23 cellular contexts compared by ENCODE assay signal in the genomic region with DNA sequence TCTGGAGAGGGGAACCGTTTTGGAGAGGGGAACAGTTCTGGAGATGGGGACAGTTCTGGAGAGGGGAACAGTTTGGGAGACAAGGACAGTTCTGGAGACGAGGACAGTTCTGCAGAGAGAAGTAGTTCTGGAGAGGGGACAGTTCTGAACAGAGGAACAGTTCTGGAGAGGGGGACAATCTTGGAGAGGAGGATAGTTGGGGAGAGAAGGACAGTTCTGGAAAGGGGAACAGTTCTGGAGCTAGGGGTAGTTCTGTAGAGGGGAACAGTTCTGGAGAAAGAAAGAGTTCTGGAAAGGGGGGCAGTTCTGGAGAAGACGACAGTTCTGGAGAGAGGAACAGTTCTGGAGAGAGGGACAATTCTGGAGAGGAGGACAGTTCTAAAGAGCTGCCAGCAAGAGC.
"Had no signal": no experiment of that assay in that cellular context is flagged by ENCODE, and none has a peak within 500 bp of the region (broad histone marks: within the 10 kb centered on the region; RNA-seq: fewer than 3 reads in every experiment).

No MANE protein-coding gene starts in this region.

- DNase-seq: stimulated activated CD4-positive, alpha-beta T cell treated with anti-CD3 and anti-CD28 coated beads, Interleukin-2, amount 100 ng/mL, for 48 hours; stimulated activated CD4-positive, alpha-beta T cell treated with anti-CD3 and anti-CD28 coated beads, Interleukin-4, amount 100 ng/mL, for 1 hour; stimulated activated CD4-positive, alpha-beta T cell treated with anti-CD3 and anti-CD28 coated beads, Interleukin-4, amount 100 ng/mL, for 24 hours; stimulated activated CD4-positive, alpha-beta T cell treated with anti-CD3 and anti-CD28 coated beads, Interleukin-4, amount 100 ng/mL, for 4 hours; stimulated activated CD8-positive, alpha-beta memory T cell treated with anti-CD3 and anti-CD28 coated beads, Interleukin-4, amount 100 ng/mL, for 48 hours; stimulated activated naive B cell treated with anti-CD40 and anti-IgM and Interleukin-4, amounts not matched to agents 10 μg/mL and 1 μg/mL and 100 μg/mL, for 72 hours; stimulated activated naive CD4-positive, alpha-beta T cell; stimulated activated naive CD4-positive, alpha-beta T cell treated with Interleukin-2 at 50 U/mL for 16 hours; stimulated activated naive CD8-positive, alpha-beta T cell treated with anti-CD3 and anti-CD28 coated beads, Interleukin-15, amount 100 ng/mL, for 72 hours; stimulated activated naive CD8-positive, alpha-beta T cell treated with anti-CD3 and anti-CD28 coated beads, Interleukin-15, Interleukin-2, amounts not matched to agents 100 U/mL and 50 U/mL, for 24 hours; stomach; substantia nigra; testis; thyroid gland; tibial artery; transverse colon; trophoblast cell; upper lobe of left lung; upper lobe of right lung; uterus had no signal

- ATAC-seq: stimulated activated effector memory CD8-positive, alpha-beta T cell treated with anti-CD3 and anti-CD28 coated beads, Interleukin-12 subunit alpha, Interleukin-12 subunit beta, amount 100 ng/mL, for 72 hours; stimulated activated naive B cell treated with anti-CD40 and anti-IgM and Interleukin-4, amounts not matched to agents 10 μg/mL and 1 μg/mL and 100 μg/mL, for 72 hours; stimulated activated naive CD8-positive, alpha-beta T cell treated with anti-CD3 and anti-CD28 coated beads, Interleukin-15, amount 100 ng/mL, for 72 hours; stimulated activated naive CD8-positive, alpha-beta T cell treated with anti-CD3 and anti-CD28 coated beads, Interleukin-15, Interleukin-2, amounts not matched to agents 100 U/mL and 50 U/mL, for 24 hours; upper lobe of right lung had no signal

- H3K9me3 Mint-ChIP-seq: type B pancreatic cell had no signal

- H3K27ac Mint-ChIP-seq: stimulated activated effector memory CD8-positive, alpha-beta T cell treated with anti-CD3 and anti-CD28 coated beads, Interleukin-12 subunit alpha, Interleukin-12 subunit beta, amount 100 ng/mL, for 72 hours; stimulated activated naive B cell treated with anti-CD40 and anti-IgM and Interleukin-4, amounts not matched to agents 10 μg/mL and 1 μg/mL and 100 μg/mL, for 72 hours; stimulated activated naive CD8-positive, alpha-beta T cell treated with anti-CD3 and anti-CD28 coated beads, Interleukin-15, amount 100 ng/mL, for 72 hours; stimulated activated naive CD8-positive, alpha-beta T cell treated with anti-CD3 and anti-CD28 coated beads, Interleukin-15, Interleukin-2, amounts not matched to agents 100 ng/mL and 50 ng/mL, for 24 hours; type B pancreatic cell had no signal

- H3K36me3 Mint-ChIP-seq: stimulated activated effector memory CD8-positive, alpha-beta T cell treated with anti-CD3 and anti-CD28 coated beads, Interleukin-12 subunit alpha, Interleukin-12 subunit beta, amount 100 ng/mL, for 72 hours; type B pancreatic cell had no signal

- H3K4me1 Mint-ChIP-seq: stimulated activated effector memory CD8-positive, alpha-beta T cell treated with anti-CD3 and anti-CD28 coated beads, Interleukin-12 subunit alpha, Interleukin-12 subunit beta, amount 100 ng/mL, for 72 hours; stimulated activated naive B cell treated with anti-CD40 and anti-IgM and Interleukin-4, amounts not matched to agents 10 μg/mL and 1 μg/mL and 100 μg/mL, for 72 hours; stimulated activated naive CD8-positive, alpha-beta T cell treated with anti-CD3 and anti-CD28 coated beads, Interleukin-15, amount 100 ng/mL, for 72 hours had no signal

- H3K4me3 Mint-ChIP-seq: stimulated activated effector memory CD8-positive, alpha-beta T cell treated with anti-CD3 and anti-CD28 coated beads, Interleukin-12 subunit alpha, Interleukin-12 subunit beta, amount 100 ng/mL, for 72 hours; stimulated activated naive B cell treated with anti-CD40 and anti-IgM and Interleukin-4, amounts not matched to agents 10 μg/mL and 1 μg/mL and 100 μg/mL, for 72 hours; stimulated activated naive CD8-positive, alpha-beta T cell treated with anti-CD3 and anti-CD28 coated beads, Interleukin-15, amount 100 ng/mL, for 72 hours; stimulated activated naive CD8-positive, alpha-beta T cell treated with anti-CD3 and anti-CD28 coated beads, Interleukin-15, Interleukin-2, amounts not matched to agents 100 ng/mL and 50 ng/mL, for 24 hours; type B pancreatic cell had no signal

- H3K27me3 Mint-ChIP-seq: stimulated activated naive CD8-positive, alpha-beta T cell treated with anti-CD3 and anti-CD28 coated beads, Interleukin-15, Interleukin-2, amounts not matched to agents 100 ng/mL and 50 ng/mL, for 24 hours had no signal
